Comparison of ENCODE assay signal across 8 cellular contexts in the genomic region with DNA sequence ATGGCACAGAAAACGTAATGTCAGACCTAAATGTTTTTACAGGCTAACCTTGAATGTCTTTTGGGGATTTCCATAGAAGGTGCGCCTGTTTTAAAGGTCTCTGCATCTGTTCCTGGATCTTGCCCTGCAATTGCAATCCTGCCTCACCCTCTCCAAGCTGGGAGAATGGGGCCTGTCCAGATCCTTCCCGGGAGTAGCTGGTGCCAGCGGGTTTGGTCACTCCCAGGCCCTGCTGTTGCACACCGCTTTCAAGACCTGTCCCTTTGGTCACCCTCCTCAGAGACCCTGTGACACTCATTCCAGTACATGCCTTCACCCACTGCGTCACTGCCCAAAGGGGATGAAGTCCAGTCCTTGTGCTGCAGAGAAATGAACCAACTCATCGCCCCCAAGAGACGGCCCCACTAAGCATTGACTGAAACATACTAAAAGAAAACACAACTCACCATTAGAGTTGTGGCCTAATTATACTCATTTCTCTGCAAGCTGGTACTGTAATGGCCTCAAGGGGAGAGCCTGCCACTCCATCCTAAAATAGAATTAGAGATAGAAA. TPM values are rescaled to one million over a fixed set of nuclear protein-coding genes. Genes with fewer than 3 reads are reported as not detected.
DNase-seq lines count a peak whose midpoint lies in the region; ATAC-seq, FAIRE-seq and TF ChIP-seq lines count a peak whose summit lies in the region.

No MANE protein-coding gene starts in this region.

- no peak for TF ChIP-seq CTCF in C4-2B (conservative IDR thresholded peaks at IDR 0.05)
- TF ChIP-seq CTCF in activated CD8-positive, alpha-beta T cell treated with anti-CD3 and anti-CD28 coated beads for 36 hours (IDR thresholded peaks at IDR 0.05), result no peak
- no peak for TF ChIP-seq CTCF in ovary (IDR thresholded peaks at IDR 0.05)

- peaks cover 19% of the 10 kb centered on the region for H3K36me3 Mint-ChIP-seq in activated CD8-positive, alpha-beta T cell treated with anti-CD3 and anti-CD28 coated beads for 36 hours (ENCODE audit: low read depth)

- CTCF ChIA-PET in activated CD8-positive, alpha-beta T cell treated with anti-CD3 and anti-CD28 coated beads for 36 hours (lab: Charles Lee), result interaction anchor here (0.8 to 2.6 kb wide), 16 partner anchors 8 to 471 kb away, joined by 3 to 16 read pairs (median 4); no protein-coding TSS in a partner anchor

- POLR2A ChIA-PET in activated CD8-positive, alpha-beta T cell treated with anti-CD3 and anti-CD28 coated beads for 36 hours (lab: Charles Lee), result interaction anchor here (0.6 to 6.9 kb wide), 37 partner anchors 8 to 517 kb away, joined by 3 to 132 read pairs (median 5); partner anchors contain the start of gene TOMM20

- H3K27me3 ChIP-seq in ovary, result no peaks in the 10 kb centered on the region

- no peak for TF ChIP-seq POLR2A in ovary (IDR thresholded peaks at IDR 0.05)
- TF ChIP-seq POLR2A in H54 (IDR thresholded peaks at IDR 0.05; ENCODE audit: low read depth, low read length), result no peak

- H3K27ac Mint-ChIP-seq in activated CD8-positive, alpha-beta T cell treated with anti-CD3 and anti-CD28 coated beads for 36 hours, result peak overlapping the region; percentile 99

- H3K4me3 ChIP-seq in ovary, result no peak overlapping the region

- peak overlapping the region; percentile 92 for H3K4me3 Mint-ChIP-seq in activated CD8-positive, alpha-beta T cell treated with anti-CD3 and anti-CD28 coated beads for 36 hours

- TF ChIP-seq EP300 in ovary (IDR thresholded peaks at IDR 0.05), result no peak

- no peaks in the 10 kb centered on the region for H3K27me3 Mint-ChIP-seq in activated CD8-positive, alpha-beta T cell treated with anti-CD3 and anti-CD28 coated beads for 36 hours

- peak; percentile 35 for DNase-seq in HT1080 (ENCODE audit: low read depth)
- peak; percentile 44 for DNase-seq in activated CD8-positive, alpha-beta T cell treated with anti-CD3 and anti-CD28 coated beads for 36 hours
- DNase-seq in fibroblast of gingiva (ENCODE audit: low read depth), result peak; percentile 29
- DNase-seq in ovary, result peak; percentile 35 to 60 (median 55)
- no peak for DNase-seq in occipital lobe (lab: John Stamatoyannopoulos, UW)
- no peak for DNase-seq in NCI-H2081 treated with DMSO at 0.1 percent for 48 hours (lab: John Stamatoyannopoulos, UW)
- DNase-seq in H54 (ENCODE audit: insufficient read length, low spot score), result no peak

- H3K36me3 ChIP-seq in ovary, result no peaks in the 10 kb centered on the region

- H3K9me3 Mint-ChIP-seq in activated CD8-positive, alpha-beta T cell treated with anti-CD3 and anti-CD28 coated beads for 36 hours, result no peaks in the 10 kb centered on the region

- intact Hi-C loops in activated CD8-positive, alpha-beta T cell treated with anti-CD3 and anti-CD28 coated beads for 36 hours (cut with micrococcal nuclease), result loop anchor here (2.0 to 5.0 kb wide), 6 partner anchors 113 to 465 kb away; no protein-coding TSS in a partner anchor
- intact Hi-C loops in ovary (cut with DNase I), result loop anchor here in 3 of 4 donors (2.0 to 5.0 kb wide), 7 partner anchors 110 to 470 kb away; no protein-coding TSS in a partner anchor

- peak overlapping the region; percentile 98 for H3K27ac ChIP-seq in C4-2B
- H3K27ac ChIP-seq in ovary, result peak overlapping the region; percentile 85 to 98

- H3K4me1 Mint-ChIP-seq in activated CD8-positive, alpha-beta T cell treated with anti-CD3 and anti-CD28 coated beads for 36 hours (ENCODE audit: low read depth), result peaks cover 38% of the 10 kb centered on the region

- peaks cover 17% of the 10 kb centered on the region for H3K4me1 ChIP-seq in ovary (ENCODE audit: insufficient read depth)

- WGBS in ovary, 3 donors, result 38 to 48% (median 46%) methylated on average over 8 of the region's 8 CpGs

- H3K9me3 ChIP-seq in ovary, result no peaks in the 10 kb centered on the region

- ATAC-seq in activated CD8-positive, alpha-beta T cell treated with anti-CD3 and anti-CD28 coated beads for 36 hours, result no peak

- FAIRE-seq in H54 (lab: Jason Lieb, UNC), result no peak

RNA-seq across cellular contexts. Expression of gene IRF2BP2, which starts 1.9 kb away (rescaled TPM):
- 47.8 and 69.6 TPM in 2 replicates for total RNA-seq in HT1080 (2014; rRNA removed; shearing (Covaris generic))
- 68.2 and 68.8 TPM in 2 replicates for polyA plus RNA-seq in HT1080 (2015; cell fraction: cytosol; rRNA removed)
- 90.5 and 110 TPM in 2 replicates for polyA plus RNA-seq in HT1080 (2015; cell fraction: nucleus; rRNA removed)
- 100 to 1,000 TPM; 148 to 155 TPM for total RNA-seq in activated CD8-positive, alpha-beta T cell treated with anti-CD3 and anti-CD28 coated beads for 36 hours
- total RNA-seq in ovary (100 to 1,000 TPM in 6 of 7 donors, 10 to 100 TPM in 1; 66.9 to 180 (median 117) TPM), occipital lobe (140 TPM)
- 10 to 100 TPM; 83.9 to 98.8 TPM for polyA plus RNA-seq in ovary

Comparison
In these comparisons a context has a peak if more than half of its experiments do, and no peak if none do; other contexts are left out.
1. DNase-seq: peak in HT1080 (single experiment), activated CD8-positive, alpha-beta T cell treated with anti-CD3 and anti-CD28 coated beads for 36 hours (single experiment), fibroblast of gingiva (single experiment) and ovary (5 of 5); none in occipital lobe (single experiment), NCI-H2081 treated with DMSO at 0.1 percent for 48 hours (single experiment) and H54 (single experiment).